In genomic region chr4:155526452-155527169, GRCh38 we compare ENCODE assay signal across 11 cellular contexts.
A peak's percentile ranks its signal among the peaks of the same experiment; 100 is the strongest.
DNase-seq lines count a peak whose midpoint lies in the region; ATAC-seq and TF ChIP-seq lines count a peak whose summit lies in the region.
"Had no signal": no experiment of that assay in that cellular context is flagged by ENCODE, and none has a peak within 500 bp of the region (broad histone marks: within the 10 kb centered on the region; RNA-seq: fewer than 3 reads in every experiment).

No MANE protein-coding gene starts in this region.

- H3K27me3 Mint-ChIP-seq in stimulated activated naive B cell treated with anti-CD40 and anti-IgM and Interleukin-4, amounts not matched to agents 10 μg/mL and 1 μg/mL and 100 μg/mL, for 72 hours: no peaks in the 10 kb centered on the region
- H3K27me3 Mint-ChIP-seq: central memory CD8-positive, alpha-beta T cell had no signal

- no peak overlapping the region for H3K27ac Mint-ChIP-seq in stimulated activated naive B cell treated with anti-CD40 and anti-IgM and Interleukin-4, amounts not matched to agents 10 μg/mL and 1 μg/mL and 100 μg/mL, for 72 hours

- H3K27ac ChIP-seq in angular gyrus (ENCODE audit: low read depth, low read length) (peak overlapping the region; percentile 13), thymus (ENCODE audit: low read depth) (peak overlapping the region; percentile 70)

- WGBS in thymus: 36% methylated on average over 8 of the region's 8 CpGs

- H3K4me3 Mint-ChIP-seq in stimulated activated naive B cell treated with anti-CD40 and anti-IgM and Interleukin-4, amounts not matched to agents 10 μg/mL and 1 μg/mL and 100 μg/mL, for 72 hours: no peak overlapping the region
- H3K4me3 Mint-ChIP-seq: central memory CD8-positive, alpha-beta T cell had no signal

- POLR2A ChIA-PET in HEK293T (lab: Yijun Ruan, JAX): no interaction called here

- H3K4me1 Mint-ChIP-seq in stimulated activated naive B cell treated with anti-CD40 and anti-IgM and Interleukin-4, amounts not matched to agents 10 μg/mL and 1 μg/mL and 100 μg/mL, for 72 hours: no peaks in the 10 kb centered on the region
- H3K4me1 Mint-ChIP-seq: central memory CD8-positive, alpha-beta T cell had no signal

- DNase-seq in fibroblast of peridontal ligament (ENCODE audit: extremely low read depth): peak; percentile 79
- DNase-seq in middle frontal gyrus (ENCODE audit: extremely low spot score, low spot score): peak; percentile 8
- no peak for DNase-seq in HEK293T (ENCODE audit: extremely low spot score)
- no peak for DNase-seq in GOT3 (lab: John Stamatoyannopoulos, UW)
- no peak for DNase-seq in stimulated activated naive B cell treated with anti-CD40 and anti-IgM and Interleukin-4, amounts not matched to agents 10 μg/mL and 1 μg/mL and 100 μg/mL, for 72 hours
- DNase-seq in HT-29 (ENCODE audit: low spot score): no peak
- DNase-seq: activated gamma-delta T cell, NCI-H2171 had no signal

- no peak for ATAC-seq in stimulated activated naive B cell treated with anti-CD40 and anti-IgM and Interleukin-4, amounts not matched to agents 10 μg/mL and 1 μg/mL and 100 μg/mL, for 72 hours (replicated peaks)

- H3K27me3 ChIP-seq in thymus (ENCODE audit: control insufficient read depth, insufficient read depth): no peaks in the 10 kb centered on the region

- no peaks in the 10 kb centered on the region for H3K9me3 Mint-ChIP-seq in stimulated activated naive B cell treated with anti-CD40 and anti-IgM and Interleukin-4, amounts not matched to agents 10 μg/mL and 1 μg/mL and 100 μg/mL, for 72 hours

- H3K4me3 ChIP-seq in thymus (ENCODE audit: low read length): no peak overlapping the region

- no peaks in the 10 kb centered on the region for H3K4me1 ChIP-seq in thymus (ENCODE audit: control insufficient read depth, insufficient read depth, low read length)

- H3K36me3 Mint-ChIP-seq in stimulated activated naive B cell treated with anti-CD40 and anti-IgM and Interleukin-4, amounts not matched to agents 10 μg/mL and 1 μg/mL and 100 μg/mL, for 72 hours: no peaks in the 10 kb centered on the region

- H3K36me3 ChIP-seq in thymus (ENCODE audit: control insufficient read depth, insufficient read depth): no peaks in the 10 kb centered on the region

- CTCF ChIA-PET in HEK293T (lab: Yijun Ruan, JAX): interaction anchor here (0.5 to 1.5 kb wide), 2 partner anchors 260 to 262 kb away, joined by 3 read pairs; no protein-coding TSS in a partner anchor

- no peaks in the 10 kb centered on the region for H3K9me3 ChIP-seq in thymus (ENCODE audit: control insufficient read depth)

TF ChIP-seq in HEK293T, 16 proteins besides CTCF, POLR2A, EP300 and RAD21:
- no peak for TF ChIP-seq LEF1 (IDR thresholded peaks at IDR 0.05; ENCODE audit: borderline replicate concordance)
- no peak for TF ChIP-seq HDGF (IDR thresholded peaks at IDR 0.05; ENCODE audit: borderline replicate concordance)
- no peak for TF ChIP-seq L3MBTL2 (conservative IDR thresholded peaks at IDR 0.05)
- no peak for TF ChIP-seq FOXM1 (IDR thresholded peaks at IDR 0.05; ENCODE audit: borderline replicate concordance)
- no peak for TF ChIP-seq NFRKB (IDR thresholded peaks at IDR 0.05)
- TF ChIP-seq ZNF384 (IDR thresholded peaks at IDR 0.05): no peak
- no peak for TF ChIP-seq SP1 (IDR thresholded peaks at IDR 0.05)
- no peak for TF ChIP-seq SUZ12 (IDR thresholded peaks at IDR 0.05)
- TF ChIP-seq ARNT (IDR thresholded peaks at IDR 0.05): no peak
- TF ChIP-seq TARDBP (IDR thresholded peaks at IDR 0.05): no peak

Comparison
In these comparisons a context has a peak if more than half of its experiments do, and no peak if none do; other contexts are left out.
1. DNase-seq: peak in fibroblast of peridontal ligament (single experiment) and middle frontal gyrus (single experiment); none in HEK293T (single experiment), GOT3 (single experiment), stimulated activated naive B cell treated with anti-CD40 and anti-IgM and Interleukin-4, amounts not matched to agents 10 μg/mL and 1 μg/mL and 100 μg/mL, for 72 hours (single experiment) and HT-29 (single experiment).